In the genomic region with DNA sequence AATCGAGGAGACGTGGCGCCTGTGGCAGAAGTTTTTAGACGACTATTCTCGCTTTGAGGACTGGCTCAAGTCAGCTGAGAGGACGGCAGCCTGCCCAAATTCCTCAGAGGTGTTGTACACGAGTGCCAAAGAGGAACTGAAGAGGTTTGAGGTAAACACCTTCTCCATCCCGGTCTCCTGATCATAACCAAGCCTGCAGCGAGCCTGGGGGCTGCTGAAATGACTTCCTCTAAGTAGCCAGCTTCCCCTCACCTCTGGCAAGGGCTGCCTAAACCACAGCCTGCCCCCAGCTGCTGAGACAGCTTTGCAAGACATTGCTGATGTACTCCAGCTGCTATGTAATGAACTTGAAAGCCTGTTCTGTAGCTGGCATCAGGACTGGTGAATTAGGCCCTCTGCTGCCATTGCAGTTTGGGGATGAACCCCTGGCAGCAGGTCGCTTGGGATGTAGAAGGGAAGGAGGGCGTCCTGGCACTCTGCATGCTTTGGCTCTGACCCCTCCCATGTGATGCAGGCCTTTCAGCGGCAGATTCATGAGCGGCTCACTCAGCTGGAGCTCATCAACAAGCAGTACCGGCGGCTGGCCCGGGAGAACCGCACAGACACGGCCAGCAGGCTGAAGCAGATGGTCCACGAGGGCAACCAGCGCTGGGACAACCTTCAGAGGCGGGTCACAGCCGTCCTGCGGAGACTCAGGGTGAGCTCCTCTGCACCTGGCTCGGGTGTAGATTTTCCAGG, we compare ENCODE assay signal across 10 cellular contexts.
DNase-seq lines count a peak whose midpoint lies in the region; ATAC-seq lines count a peak whose summit lies in the region.
"Had no signal": no experiment of that assay in that cellular context is flagged by ENCODE, and none has a peak within 500 bp of the region (broad histone marks: within the 10 kb centered on the region; RNA-seq: fewer than 3 reads in every experiment).

No MANE protein-coding gene starts in this region.

- DNase-seq in cerebellum (ENCODE audit: low spot score): peak; percentile 65
- no peak for DNase-seq in natural killer cell treated with Interleukin-12 subunit alpha and Interleukin-12 subunit beta and Interleukin-15 and Interleukin-18, amount 100 ng/mL, for 72 hours (ENCODE audit: low spot score)
- DNase-seq in activated T-cell treated with anti-CD3 and anti-CD28 coated beads, Interleukin-2, amount 50 U/mL, for 1 hour: no peak
- no peak for DNase-seq in activated CD4-positive, CD25-positive, alpha-beta regulatory T cell (lab: John Stamatoyannopoulos, UW)
- DNase-seq in 8988T: no peak
- no peak for DNase-seq in NCI-H2081 (lab: John Stamatoyannopoulos, UW)
- DNase-seq: activated CD8-positive, alpha-beta memory T cell treated with anti-CD3 and anti-CD28 coated beads, Interleukin-2, amount 50 U/mL, for 48 hours; stimulated activated naive CD8-positive, alpha-beta T cell treated with anti-CD3 and anti-CD28 coated beads, Interleukin-15, Interleukin-2, amounts not matched to agents 100 U/mL and 50 U/mL, for 24 hours had no signal

- peaks cover 5 to 6% of the 10 kb centered on the region in 2 donors for H3K4me1 Mint-ChIP-seq in natural killer cell treated with Interleukin-12 subunit alpha and Interleukin-12 subunit beta and Interleukin-15 and Interleukin-18, amount 100 ng/mL, for 72 hours (ENCODE audit: low read depth in 2 of 2)

- H3K9me3 Mint-ChIP-seq in natural killer cell treated with Interleukin-12 subunit alpha and Interleukin-12 subunit beta and Interleukin-15 and Interleukin-18, amount 100 ng/mL, for 72 hours: no peaks in the 10 kb centered on the region

- H3K4me3 Mint-ChIP-seq in natural killer cell treated with Interleukin-12 subunit alpha and Interleukin-12 subunit beta and Interleukin-15 and Interleukin-18, amount 100 ng/mL, for 72 hours: no peak overlapping the region

- H3K27me3 Mint-ChIP-seq in natural killer cell treated with Interleukin-12 subunit alpha and Interleukin-12 subunit beta and Interleukin-15 and Interleukin-18, amount 100 ng/mL, for 72 hours: no peaks in the 10 kb centered on the region

- peak; percentile 62 for ATAC-seq in GM18499 (IDR thresholded peaks at IDR 0.05; ENCODE audit: insufficient read depth, unreplicated experiment)
- ATAC-seq in HG02798 (IDR thresholded peaks at IDR 0.05; ENCODE audit: poor library complexity, unreplicated experiment): peak; percentile 58
- peak; percentile 36 to 43 for ATAC-seq in natural killer cell treated with Interleukin-12 subunit alpha and Interleukin-12 subunit beta and Interleukin-15 and Interleukin-18, amount 100 ng/mL, for 72 hours
- ATAC-seq: stimulated activated naive CD8-positive, alpha-beta T cell treated with anti-CD3 and anti-CD28 coated beads, Interleukin-15, Interleukin-2, amounts not matched to agents 100 U/mL and 50 U/mL, for 24 hours had no signal

- H3K27ac Mint-ChIP-seq in natural killer cell treated with Interleukin-12 subunit alpha and Interleukin-12 subunit beta and Interleukin-15 and Interleukin-18, amount 100 ng/mL, for 72 hours: no peak overlapping the region

- H3K36me3 Mint-ChIP-seq in natural killer cell treated with Interleukin-12 subunit alpha and Interleukin-12 subunit beta and Interleukin-15 and Interleukin-18, amount 100 ng/mL, for 72 hours: peaks cover 7% of the 10 kb centered on the region
